16 cellular contexts compared by ENCODE assay signal in genomic region chr11:86497310-86497709, GRCh38.
DNase-seq lines count a peak whose midpoint lies in the region; ATAC-seq, FAIRE-seq and TF ChIP-seq lines count a peak whose summit lies in the region.
"Had no signal": no experiment of that assay in that cellular context is flagged by ENCODE, and none has a peak within 500 bp of the region (broad histone marks: within the 10 kb centered on the region; RNA-seq: fewer than 3 reads in every experiment).

No MANE protein-coding gene starts in this region.

- peak overlapping the region; percentile 29 for H2AFZ ChIP-seq in keratinocyte (ENCODE audit: control insufficient read depth, low read length)

- H3K9me3 ChIP-seq in breast epithelium (no peaks in the 10 kb centered on the region), keratinocyte (ENCODE audit: control insufficient read depth, low read depth, low read length) (no peaks in the 10 kb centered on the region)

- peaks cover 7% of the 10 kb centered on the region for H3K4me1 Mint-ChIP-seq in MCF 10A (ENCODE audit: insufficient read depth, unreplicated experiment)
- H3K4me1 Mint-ChIP-seq: CD8-positive, alpha-beta memory T cell; T-helper 17 cell had no signal

- H3K4me2 ChIP-seq in keratinocyte (ENCODE audit: control insufficient read depth, extremely low read depth, insufficient read depth, low read depth, low read length): peak overlapping the region; percentile 7

- CTCF ChIA-PET in MCF 10A (lab: Yijun Ruan, JAX): interaction anchor here (0.9 to 1.4 kb wide), 2 partner anchors 18 to 112 kb away, joined by 4 to 5 read pairs; no protein-coding TSS in a partner anchor

- H3K4me3 ChIP-seq in breast epithelium (no peak overlapping the region), astrocyte of the spinal cord (ENCODE audit: low read depth, low read length) (no peak overlapping the region), keratinocyte (ENCODE audit: control insufficient read depth in 2 of 3, extremely low read depth in 1 of 3, insufficient read depth in 2 of 3, low read depth in 1 of 3, low read length in 3 of 3) (no peak overlapping the region)

- TF ChIP-seq POLR2A in breast epithelium (IDR thresholded peaks at IDR 0.05): no peak

- DNase-seq in breast epithelium (ENCODE audit: low spot score in 2 of 2) (no peak), MCF 10A (ENCODE audit: unreplicated experiment) (no peak), astrocyte of the spinal cord (ENCODE audit: low read depth, low spot score) (peak; percentile 66), keratinocyte (ENCODE audit: low read depth, low spot score) (no peak), urothelium cell line (ENCODE audit: low spot score) (peak; percentile 38), posterior vena cava (ENCODE audit: low spot score) (no peak), SK-N-DZ (ENCODE audit: low spot score) (no peak)
- DNase-seq: activated gamma-delta T cell treated with Interleukin-2 at 50 U/mL for 16 hours; CD8-positive, alpha-beta memory T cell; central memory CD4-positive, alpha-beta T cell; left cardiac atrium; NCI-H1930; NCI-H526 treated with DMSO at 0.1 percent for 48 hours; T-helper 17 cell had no signal

- TF ChIP-seq CTCF in breast epithelium (IDR thresholded peaks at IDR 0.05) (no peak), MCF 10A (IDR thresholded peaks at IDR 0.05; ENCODE audit: unreplicated experiment) (no peak), astrocyte of the spinal cord (IDR thresholded peaks at IDR 0.05; ENCODE audit: low read depth, low read length) (no peak), keratinocyte (optimal IDR thresholded peaks at IDR 0.05 in 1 of 3, IDR thresholded peaks at IDR 0.05 in 1 of 3, conservative IDR thresholded peaks at IDR 0.05 in 1 of 3; ENCODE audit: extremely low read depth in 1 of 3, insufficient read depth in 2 of 3, low read length in 3 of 3) (no peak)

- no peaks in the 10 kb centered on the region for H4K20me1 ChIP-seq in keratinocyte (ENCODE audit: control insufficient read depth, extremely low read depth, insufficient read depth, low read length)

- intact Hi-C loops in breast epithelium (cut with DNase I; ENCODE audit: low total_unique reads) (no loop called here), MCF 10A (cut with micrococcal nuclease) (no loop called here), posterior vena cava (cut with DNase I) (loop anchor here in 1 of 2 donors (10.0 kb wide), 1 partner anchor 1893 kb away; no protein-coding TSS in a partner anchor)

- no peaks in the 10 kb centered on the region for H3K4me1 ChIP-seq in breast epithelium
- H3K4me1 ChIP-seq in keratinocyte (ENCODE audit: control insufficient read depth, extremely low read depth, insufficient read depth, low read length): peaks cover 13% of the 10 kb centered on the region

- H3K27ac ChIP-seq in breast epithelium (peak overlapping the region; percentile 3 to 25), keratinocyte (ENCODE audit: control insufficient read depth, insufficient read depth, low read length) (no peak overlapping the region)
- H3K27ac ChIP-seq: 22Rv1 had no signal

- no peak for ATAC-seq in HG02642 (IDR thresholded peaks at IDR 0.05; ENCODE audit: poor library complexity, unreplicated experiment)
- ATAC-seq: T-helper 17 cell had no signal

- H3K9me3 Mint-ChIP-seq in MCF 10A (ENCODE audit: unreplicated experiment): no peaks in the 10 kb centered on the region
- H3K9me3 Mint-ChIP-seq: CD8-positive, alpha-beta memory T cell had no signal

- no TSS peak for BruUV-seq in MCF 10A (replicated peaks; lab: Mats Ljungman, UMichigan)

- no peak overlapping the region for H3K4me3 Mint-ChIP-seq in MCF 10A (ENCODE audit: unreplicated experiment)
- H3K4me3 Mint-ChIP-seq: CD8-positive, alpha-beta memory T cell; T-helper 17 cell had no signal

- FAIRE-seq in keratinocyte (lab: Jason Lieb, UNC) (peak; percentile 17), urothelium cell line (lab: Jason Lieb, UNC) (no peak)

- H3K36me3 ChIP-seq in breast epithelium (no peaks in the 10 kb centered on the region), keratinocyte (ENCODE audit: control insufficient read depth in 2 of 2, extremely low read depth in 1 of 2, insufficient read depth in 2 of 2, low read length in 2 of 2) (no peaks in the 10 kb centered on the region)

- no peaks in the 10 kb centered on the region for H3K27me3 ChIP-seq in breast epithelium
- no peaks in the 10 kb centered on the region for H3K27me3 ChIP-seq in keratinocyte (ENCODE audit: control insufficient read depth, extremely low read depth, insufficient read depth, low read length)

- H3K9me1 ChIP-seq in keratinocyte (ENCODE audit: control insufficient read depth, extremely low read depth, insufficient read depth, low read length): no peaks in the 10 kb centered on the region

- H3K27ac Mint-ChIP-seq in MCF 10A (ENCODE audit: low read depth, unreplicated experiment): no peak overlapping the region
- H3K27ac Mint-ChIP-seq: CD8-positive, alpha-beta memory T cell; T-helper 17 cell had no signal

- H3K79me2 ChIP-seq in keratinocyte (ENCODE audit: control insufficient read depth, insufficient read depth, low read length): no peaks in the 10 kb centered on the region

- POLR2A ChIA-PET in MCF 10A (lab: Yijun Ruan, JAX): interaction anchor here (1.1 kb wide), 1 partner anchor 12 kb away, joined by 3 read pairs; no protein-coding TSS in a partner anchor

- no peak overlapping the region for H3K9ac ChIP-seq in keratinocyte (ENCODE audit: control insufficient read depth, extremely low read depth, insufficient read depth, low read length)

- in situ Hi-C loops in astrocyte of the spinal cord (cut with HindIII; ENCODE audit: low sequenced_read_pairs): no loop called here

- H3K27me3 Mint-ChIP-seq in MCF 10A (ENCODE audit: insufficient read depth, unreplicated experiment): no peaks in the 10 kb centered on the region
- H3K27me3 Mint-ChIP-seq: T-helper 17 cell had no signal

- dilution Hi-C loops in keratinocyte (cut with MboI; ENCODE audit: extremely low pct_ligation_motif_present, low sequenced_read_pairs): no loop called here

- H3K36me3 Mint-ChIP-seq in MCF 10A (ENCODE audit: insufficient read depth, unreplicated experiment): no peaks in the 10 kb centered on the region
- H3K36me3 Mint-ChIP-seq: CD8-positive, alpha-beta memory T cell had no signal

Comparison
In these comparisons a context has a peak if more than half of its experiments do, and no peak if none do; other contexts are left out.
1. DNase-seq: peak in astrocyte of the spinal cord (single experiment) and urothelium cell line (single experiment); none in breast epithelium (0 of 2), MCF 10A (single experiment), keratinocyte (single experiment), posterior vena cava (single experiment) and SK-N-DZ (single experiment).